ENCODE assay signal across 13 cellular contexts in the genomic region with DNA sequence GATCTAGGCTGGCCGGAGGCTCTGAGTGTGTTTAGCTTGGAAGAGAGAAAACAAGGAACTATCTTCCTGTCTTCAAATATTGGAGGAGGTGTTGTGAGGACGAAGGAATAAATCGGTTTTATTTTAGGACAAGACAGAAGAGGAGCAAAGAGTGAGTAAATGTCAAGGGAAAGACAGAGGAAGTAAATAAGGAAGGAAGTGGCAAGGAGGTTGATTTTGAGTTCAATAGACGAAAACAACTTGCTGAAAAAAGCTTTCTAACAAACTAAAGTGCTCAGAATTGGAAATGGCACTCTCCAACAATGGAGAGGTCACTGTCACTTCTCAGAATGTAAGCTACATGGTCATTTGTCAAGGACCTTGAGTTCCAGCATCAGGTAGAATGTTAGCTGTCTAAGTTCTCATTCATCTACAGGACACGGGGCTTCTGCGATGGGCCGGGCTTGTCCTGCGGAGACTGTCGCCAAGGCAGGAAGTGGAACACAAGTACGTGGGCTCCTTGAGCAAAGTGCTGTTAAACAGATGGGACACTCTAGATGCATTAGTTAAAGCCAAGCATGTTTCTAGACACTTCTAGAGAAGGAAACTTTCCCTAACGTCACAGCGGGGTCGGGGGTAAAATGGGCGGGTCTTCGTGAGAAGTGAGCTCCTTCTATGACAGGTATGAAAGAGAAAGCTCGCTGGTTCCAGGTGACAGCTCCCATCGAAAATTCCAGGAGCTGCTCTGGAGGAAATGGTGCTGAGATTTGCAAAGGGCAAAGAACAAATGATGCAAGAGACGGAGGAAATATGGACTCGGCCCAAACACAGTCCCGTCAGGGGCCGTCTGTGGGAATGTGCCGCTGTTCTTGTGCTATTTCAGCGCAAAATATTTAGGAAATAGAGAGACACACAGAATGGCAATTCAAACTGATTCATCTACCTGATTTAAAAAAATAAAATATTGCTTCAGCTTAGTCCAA.
A peak's percentile ranks its signal among the peaks of the same experiment; 100 is the strongest.
DNase-seq lines count a peak whose midpoint lies in the region; ATAC-seq and TF ChIP-seq lines count a peak whose summit lies in the region.
"Had no signal": no experiment of that assay in that cellular context is flagged by ENCODE, and none has a peak within 500 bp of the region (broad histone marks: within the 10 kb centered on the region; RNA-seq: fewer than 3 reads in every experiment).

No MANE protein-coding gene starts in this region.

- H3K9me3 Mint-ChIP-seq in T-helper 1 cell treated with Interleukin-12 subunit alpha and Interleukin-12 subunit beta and Interleukin-4 antibody, amounts not matched to agents 30 μg/mL and 1 μg/mL, for 36 hours = no peaks in the 10 kb centered on the region
- no peaks in the 10 kb centered on the region for H3K9me3 Mint-ChIP-seq in stimulated activated naive B cell treated with anti-CD40 and anti-IgM and Interleukin-4, amounts not matched to agents 10 μg/mL and 1 μg/mL and 100 μg/mL, for 72 hours

- no peak for TF ChIP-seq CTCF in smooth muscle cell (IDR thresholded peaks at IDR 0.05; ENCODE audit: borderline replicate concordance, insufficient read depth, poor library complexity, severe bottlenecking)

- ATAC-seq in left colon (peak; percentile 76), GM18870 (IDR thresholded peaks at IDR 0.05; ENCODE audit: unreplicated experiment) (no peak)
- ATAC-seq in stimulated activated naive B cell treated with anti-CD40 and anti-IgM and Interleukin-4, amounts not matched to agents 10 μg/mL and 1 μg/mL and 100 μg/mL, for 72 hours (replicated peaks) = peak; percentile 51 to 60

- H3K4me3 Mint-ChIP-seq in T-helper 1 cell treated with Interleukin-12 subunit alpha and Interleukin-12 subunit beta and Interleukin-4 antibody, amounts not matched to agents 30 μg/mL and 1 μg/mL, for 36 hours = peak overlapping the region; percentile 79
- H3K4me3 Mint-ChIP-seq in stimulated activated naive B cell treated with anti-CD40 and anti-IgM and Interleukin-4, amounts not matched to agents 10 μg/mL and 1 μg/mL and 100 μg/mL, for 72 hours = peak overlapping the region; percentile 37 to 40

- intact Hi-C loops in left colon (cut with DNase I, micrococcal nuclease) = no loop called here

- peaks cover 5% of the 10 kb centered on the region for H3K36me3 Mint-ChIP-seq in T-helper 1 cell treated with Interleukin-12 subunit alpha and Interleukin-12 subunit beta and Interleukin-4 antibody, amounts not matched to agents 30 μg/mL and 1 μg/mL, for 36 hours (ENCODE audit: low read depth)
- no peaks in the 10 kb centered on the region for H3K36me3 Mint-ChIP-seq in stimulated activated naive B cell treated with anti-CD40 and anti-IgM and Interleukin-4, amounts not matched to agents 10 μg/mL and 1 μg/mL and 100 μg/mL, for 72 hours

- no peaks in the 10 kb centered on the region for H4K20me1 ChIP-seq in smooth muscle cell (ENCODE audit: low read depth)

- in situ Hi-C loops in ACHN (cut with HindIII; ENCODE audit: low pct_ligation_motif_present, low pct_unique_long_range_greater_than_20kb, low sequenced_read_pairs) = no loop called here

- DNase-seq in activated T-cell treated with anti-CD3 and anti-CD28 coated beads for 4 hours = peak; percentile 14
- no peak for DNase-seq in left colon
- DNase-seq in stimulated activated naive B cell treated with anti-CD40 and anti-IgM and Interleukin-4, amounts not matched to agents 10 μg/mL and 1 μg/mL and 100 μg/mL, for 72 hours = no peak
- no peak for DNase-seq in germinal center (ENCODE audit: low spot score)
- no peak for DNase-seq in ACHN
- DNase-seq in smooth muscle cell (lab: John Stamatoyannopoulos, UW; ENCODE audit: unreplicated experiment) = no peak
- DNase-seq: foreskin fibroblast, KG1, NCI-H446 treated with DMSO at 0.1 percent for 48 hours, SIG-M5 had no signal

- no peak overlapping the region for H3K4me2 ChIP-seq in smooth muscle cell

- WGBS in smooth muscle cell (ENCODE audit: low lambda C conversion rate) = 93% methylated on average over 23 of the region's 23 CpGs

- H3K79me2 ChIP-seq in smooth muscle cell (ENCODE audit: low read depth) = no peaks in the 10 kb centered on the region

- H3K27ac ChIP-seq in smooth muscle cell (ENCODE audit: low read depth) = no peak overlapping the region
- H3K27ac ChIP-seq: prostate gland had no signal

- H3F3A ChIP-seq in smooth muscle cell (ENCODE audit: low read depth) = no peaks in the 10 kb centered on the region

- H3K4me1 Mint-ChIP-seq in T-helper 1 cell treated with Interleukin-12 subunit alpha and Interleukin-12 subunit beta and Interleukin-4 antibody, amounts not matched to agents 30 μg/mL and 1 μg/mL, for 36 hours (ENCODE audit: low read depth) = peaks cover 40% of the 10 kb centered on the region
- peaks cover 11 to 20% of the 10 kb centered on the region in 2 donors for H3K4me1 Mint-ChIP-seq in stimulated activated naive B cell treated with anti-CD40 and anti-IgM and Interleukin-4, amounts not matched to agents 10 μg/mL and 1 μg/mL and 100 μg/mL, for 72 hours

- H2AFZ ChIP-seq in smooth muscle cell (ENCODE audit: low read depth) = no peak overlapping the region

- H3K9me3 ChIP-seq in smooth muscle cell (replicated peaks; ENCODE audit: low read depth) = no peaks in the 10 kb centered on the region
- H3K9me3 ChIP-seq: prostate gland had no signal

- H3K27me3 ChIP-seq in smooth muscle cell (ENCODE audit: low read depth) = no peaks in the 10 kb centered on the region

- peak overlapping the region; percentile 87 for H3K27ac Mint-ChIP-seq in T-helper 1 cell treated with Interleukin-12 subunit alpha and Interleukin-12 subunit beta and Interleukin-4 antibody, amounts not matched to agents 30 μg/mL and 1 μg/mL, for 36 hours
- H3K27ac Mint-ChIP-seq in stimulated activated naive B cell treated with anti-CD40 and anti-IgM and Interleukin-4, amounts not matched to agents 10 μg/mL and 1 μg/mL and 100 μg/mL, for 72 hours = peak overlapping the region; percentile 26

- H3K4me1 ChIP-seq in smooth muscle cell (ENCODE audit: low read depth) = peaks cover 3% of the 10 kb centered on the region
- H3K4me1 ChIP-seq: prostate gland had no signal

- H3K4me3 ChIP-seq in smooth muscle cell = no peak overlapping the region
- H3K4me3 ChIP-seq: prostate gland had no signal

- H3K36me3 ChIP-seq in smooth muscle cell (ENCODE audit: low read depth) = no peaks in the 10 kb centered on the region
- H3K36me3 ChIP-seq: prostate gland had no signal

- H3K27me3 Mint-ChIP-seq in T-helper 1 cell treated with Interleukin-12 subunit alpha and Interleukin-12 subunit beta and Interleukin-4 antibody, amounts not matched to agents 30 μg/mL and 1 μg/mL, for 36 hours (ENCODE audit: low read depth) = peaks cover 18% of the 10 kb centered on the region
- peaks cover 0 to 12% of the 10 kb centered on the region in 2 donors for H3K27me3 Mint-ChIP-seq in stimulated activated naive B cell treated with anti-CD40 and anti-IgM and Interleukin-4, amounts not matched to agents 10 μg/mL and 1 μg/mL and 100 μg/mL, for 72 hours

- H3K9ac ChIP-seq in smooth muscle cell (ENCODE audit: low read depth) = no peak overlapping the region
